9 cellular contexts compared by ENCODE assay signal in the genomic region with DNA sequence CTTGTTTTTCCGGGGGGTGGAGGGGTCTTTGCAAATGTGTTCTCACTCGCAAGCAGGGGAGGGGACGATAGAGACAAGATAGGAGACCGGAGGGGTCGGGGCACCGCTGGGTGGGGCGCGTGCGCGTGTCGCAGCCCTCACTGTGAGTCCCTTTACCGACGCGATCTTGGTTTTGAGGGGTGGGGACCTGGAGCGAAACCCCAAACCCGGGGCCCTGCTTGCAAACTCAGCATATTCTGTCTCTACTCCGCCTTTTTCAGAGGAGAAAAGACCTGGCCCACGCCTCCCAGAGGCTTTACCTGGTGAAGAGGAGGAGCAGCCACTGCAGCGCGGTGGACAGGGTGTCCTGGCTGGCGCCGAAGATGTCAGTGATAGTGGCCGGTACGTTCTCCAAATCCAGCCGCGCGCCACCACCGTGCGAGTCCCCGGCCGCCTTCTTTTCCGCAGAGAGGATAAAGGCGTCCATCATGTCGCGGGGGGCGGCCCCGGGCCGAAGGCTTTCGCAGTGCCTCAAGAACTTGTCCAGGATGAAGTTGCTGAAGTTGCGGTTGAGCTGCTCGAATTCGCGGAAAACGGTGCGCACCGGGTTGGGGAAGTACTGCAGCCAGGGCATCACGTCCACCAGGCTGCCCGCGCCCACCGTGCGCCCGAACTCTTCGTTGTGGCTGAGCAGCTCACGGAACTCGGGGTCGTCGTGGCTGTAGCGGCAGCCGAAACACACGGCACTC. TPM values are rescaled to one million over a fixed set of nuclear protein-coding genes. Genes with fewer than 3 reads are reported as not detected.
A peak's percentile ranks its signal among the peaks of the same experiment; 100 is the strongest.
DNase-seq lines count a peak whose midpoint lies in the region; ATAC-seq, FAIRE-seq and TF ChIP-seq lines count a peak whose summit lies in the region.
"Had no signal": no experiment of that assay in that cellular context is flagged by ENCODE, and none has a peak within 500 bp of the region (broad histone marks: within the 10 kb centered on the region; RNA-seq: fewer than 3 reads in every experiment).

No MANE protein-coding gene starts in this region.

- H3K4me2 ChIP-seq in HepG2 (ENCODE audit: low read depth, low read length), result no peak overlapping the region

- peak; percentile 73 for DNase-seq in NCI-H82 (lab: John Stamatoyannopoulos, UW)
- DNase-seq in NCI-H82 treated with DMSO at 0.1 percent for 48 hours (lab: John Stamatoyannopoulos, UW; ENCODE audit: unreplicated experiment), result no peak
- DNase-seq in MCF 10A (ENCODE audit: unreplicated experiment), result no peak
- no peak for DNase-seq in HepG2 (ENCODE audit: low spot score)
- no peak for DNase-seq in NCI-H146 treated with DMSO at 0.1 percent for 48 hours (lab: John Stamatoyannopoulos, UW; ENCODE audit: unreplicated experiment)
- no peak for DNase-seq in activated effector memory CD4-positive, alpha-beta T cell treated with Interleukin-2 at 50 U/mL for 16 hours

- no peak overlapping the region for H3K27ac Mint-ChIP-seq in MCF 10A (ENCODE audit: low read depth, unreplicated experiment)

- FAIRE-seq in HepG2 (lab: Jason Lieb, UNC), result no peak
- FAIRE-seq: A204.1 had no signal

- H3K36me3 Mint-ChIP-seq in MCF 10A (ENCODE audit: insufficient read depth, unreplicated experiment), result peaks cover 30% of the 10 kb centered on the region

- intact Hi-C loops in MCF 10A (cut with micrococcal nuclease) (no loop called here), HepG2 (cut with micrococcal nuclease; ENCODE audit: unreplicated experiment) (no loop called here)

- H3K27me3 Mint-ChIP-seq in MCF 10A (ENCODE audit: insufficient read depth, unreplicated experiment), result no peaks in the 10 kb centered on the region

- H3K36me3 ChIP-seq in HepG2 (replicated peaks in 1 of 2; ENCODE audit: control insufficient read depth in 1 of 2, insufficient read depth in 2 of 2, low read length in 2 of 2), result no peaks in the 10 kb centered on the region
- peaks cover 0 to 3% of the 10 kb centered on the region in 2 donors for H3K36me3 ChIP-seq in stomach smooth muscle (ENCODE audit: control insufficient read depth in 2 of 2, insufficient read depth in 2 of 2, low read length in 2 of 2)

- H3K9me3 ChIP-seq in HepG2 (ENCODE audit: low read length), result no peaks in the 10 kb centered on the region
- no peaks in the 10 kb centered on the region for H3K9me3 ChIP-seq in stomach smooth muscle (ENCODE audit: control insufficient read depth in 2 of 2, low read length in 2 of 2)

- H3K9ac ChIP-seq in HepG2 (ENCODE audit: insufficient read depth, low read depth, low read length) (no peak overlapping the region), stomach smooth muscle (ENCODE audit: low read length in 2 of 2) (no peak overlapping the region)

- no peak overlapping the region for H3K27ac ChIP-seq in HepG2 (ENCODE audit: extremely low read length, insufficient read depth, low read length)
- no peak overlapping the region for H3K27ac ChIP-seq in stomach smooth muscle (ENCODE audit: low read length)

- CTCF ChIA-PET in MCF 10A (lab: Yijun Ruan, JAX) (interaction anchor here (0.6 kb wide), 1 partner anchor 199 kb away, joined by 3 read pairs; no protein-coding TSS in a partner anchor), HepG2 (lab: Yijun Ruan, JAX; ENCODE audit: low intra/inter-chr PET ratio, low total read pairs) (no interaction called here)

- no peak for TF ChIP-seq POLR2A in HepG2 (IDR thresholded peaks at IDR 0.05; ENCODE audit: insufficient read depth in 1 of 2, low read depth in 2 of 2, low read length in 2 of 2)

- 93% methylated on average over 60 of the region's 60 CpGs for WGBS in HepG2 (ENCODE audit: low lambda C conversion rate)

- ATAC-seq in HepG2 (no peak), HG03097 (IDR thresholded peaks at IDR 0.05; ENCODE audit: low FRiP score, unreplicated experiment) (no peak)

- TF ChIP-seq CTCF in MCF 10A (IDR thresholded peaks at IDR 0.05; ENCODE audit: unreplicated experiment) (no peak), HepG2 (CRISPR knock-in tag; IDR thresholded peaks at IDR 0.05) (no peak)

- no peaks in the 10 kb centered on the region for H4K20me1 ChIP-seq in HepG2 (ENCODE audit: insufficient read depth, low read length)

- no peak for TF ChIP-seq RAD21 in HepG2 (CRISPR knock-in tag; IDR thresholded peaks at IDR 0.05)

- H3K4me1 ChIP-seq in HepG2 (ENCODE audit: insufficient read depth, low read length) (peaks cover 8% of the 10 kb centered on the region), stomach smooth muscle (ENCODE audit: control insufficient read depth, insufficient read depth, low read length) (peaks cover 30% of the 10 kb centered on the region)

- in situ Hi-C loops in HepG2 (cut with HindIII; ENCODE audit: extremely low pct_ligation_motif_present, low pct_unique_long_range_greater_than_20kb), result no loop called here

- H3K27me3 ChIP-seq in HepG2 (ENCODE audit: control insufficient read depth in 1 of 2, insufficient read depth in 2 of 2, low read length in 2 of 2) (peaks cover 0 to 8% of the 10 kb centered on the region in 2 experiments; a peak in 1 of 5 replicates), stomach smooth muscle (ENCODE audit: control insufficient read depth in 1 of 2, insufficient read depth in 2 of 2, low read length in 2 of 2) (peaks cover 2 to 21% of the 10 kb centered on the region in 2 donors)

- peaks cover 6% of the 10 kb centered on the region for H3K4me1 Mint-ChIP-seq in MCF 10A (ENCODE audit: insufficient read depth, unreplicated experiment)

- H3K4me3 ChIP-seq in HepG2 (replicated peaks in 1 of 3; ENCODE audit: insufficient read depth in 1 of 3, low read depth in 2 of 3, low read length in 3 of 3), result no peak overlapping the region
- H3K4me3 ChIP-seq in stomach smooth muscle (ENCODE audit: low read length in 2 of 2), result peak overlapping the region; percentile 31 to 78

- H3K79me2 ChIP-seq in HepG2 (ENCODE audit: insufficient read depth, low read length), result no peaks in the 10 kb centered on the region

- H3K9me3 Mint-ChIP-seq in MCF 10A (ENCODE audit: unreplicated experiment), result no peaks in the 10 kb centered on the region

- no TSS peak for BruUV-seq in MCF 10A (replicated peaks; lab: Mats Ljungman, UMichigan)
- BruUV-seq in HepG2 (replicated peaks; lab: Mats Ljungman, UMichigan), result no TSS peak

- POLR2A ChIA-PET in MCF 10A (lab: Yijun Ruan, JAX) (no interaction called here), HepG2 (lab: Yijun Ruan, JAX) (no interaction called here)

- TF ChIP-seq EP300 in HepG2 (IDR thresholded peaks at IDR 0.05; ENCODE audit: low read depth in 2 of 2, low read length in 2 of 2) (no peak), HepG2 (CRISPR knock-in tag; IDR thresholded peaks at IDR 0.05; ENCODE audit: borderline replicate concordance) (no peak)

- H3K4me3 Mint-ChIP-seq in MCF 10A (ENCODE audit: unreplicated experiment), result peak overlapping the region; percentile 35

- no peak overlapping the region for H2AFZ ChIP-seq in HepG2 (ENCODE audit: low read length)

TF ChIP-seq in HepG2, 621 proteins besides CTCF, POLR2A, EP300 and RAD21:
- TF ChIP-seq MYNN (CRISPR knock-in tag; IDR thresholded peaks at IDR 0.05; ENCODE audit: low read depth) (no peak), MAFK (conservative IDR thresholded peaks at IDR 0.05 in 1 of 2, IDR thresholded peaks at IDR 0.05 in 1 of 2; ENCODE audit: low read length in 2 of 2) (peak; percentile 42 to 54; a peak in 2 of 4 replicates), MAFF (IDR thresholded peaks at IDR 0.05; ENCODE audit: low read depth, low read length) (0 out of 2 replicates have a peak, but pooled peaks have one; percentile 20)
- TF ChIP-seq, protein P1, sequence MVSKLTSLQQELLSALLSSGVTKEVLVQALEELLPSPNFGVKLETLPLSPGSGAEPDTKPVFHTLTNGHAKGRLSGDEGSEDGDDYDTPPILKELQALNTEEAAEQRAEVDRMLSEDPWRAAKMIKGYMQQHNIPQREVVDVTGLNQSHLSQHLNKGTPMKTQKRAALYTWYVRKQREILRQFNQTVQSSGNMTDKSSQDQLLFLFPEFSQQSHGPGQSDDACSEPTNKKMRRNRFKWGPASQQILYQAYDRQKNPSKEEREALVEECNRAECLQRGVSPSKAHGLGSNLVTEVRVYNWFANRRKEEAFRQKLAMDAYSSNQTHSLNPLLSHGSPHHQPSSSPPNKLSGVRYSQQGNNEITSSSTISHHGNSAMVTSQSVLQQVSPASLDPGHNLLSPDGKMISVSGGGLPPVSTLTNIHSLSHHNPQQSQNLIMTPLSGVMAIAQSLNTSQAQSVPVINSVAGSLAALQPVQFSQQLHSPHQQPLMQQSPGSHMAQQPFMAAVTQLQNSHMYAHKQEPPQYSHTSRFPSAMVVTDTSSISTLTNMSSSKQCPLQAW (CRISPR knock-in tag; IDR thresholded peaks at IDR 0.05), result no peak

RNA-seq across cellular contexts. Expression of a gene that starts 1.7 kb away (rescaled TPM):
- total RNA-seq in MCF 10A (2022) (37.2 and 53.3 TPM in 2 replicates), HepG2 (2016; rRNA removed; fragmentation: Illumina TruSeq; extraction: Trizol) (not detected in 2 replicates)
- not detected in 2 replicates for total RNA-seq in HepG2 (2016; cell fraction: cytosol; rRNA removed; fragmentation: Illumina TruSeq; extraction: Trizol; ENCODE audit: low read depth)
- not detected in 2 replicates for total RNA-seq in HepG2 (2016; cell fraction: insoluble cytoplasmic fraction; rRNA removed; fragmentation: Illumina TruSeq; extraction: Trizol)
- not detected in 2 replicates for total RNA-seq in HepG2 (2016; cell fraction: membrane; rRNA removed; fragmentation: Illumina TruSeq; extraction: Trizol)
- 0.09 TPM in 1 of 2 replicates, not detected in the other for total RNA-seq in HepG2 (2016; cell fraction: nucleus; rRNA removed; fragmentation: Illumina TruSeq; extraction: Trizol)
- polyA plus RNA-seq in HepG2 (2011; rRNA removed), result not detected in 2 replicates
- not detected in 2 replicates for polyA plus RNA-seq in HepG2 (2011; cell fraction: cytosol; rRNA removed)
- not detected in 2 replicates for polyA plus RNA-seq in HepG2 (2011; cell fraction: nucleus; rRNA removed)
- not detected in 2 replicates for polyA plus RNA-seq in HepG2 (2012)
- polyA plus RNA-seq in HepG2 (2016; cell fraction: cytosol; fragmentation: Illumina TruSeq; extraction: Trizol; ENCODE audit: low read depth), result not detected in 2 replicates
- polyA plus RNA-seq in HepG2 (2016; cell fraction: insoluble cytoplasmic fraction; fragmentation: Illumina TruSeq; extraction: Trizol; ENCODE audit: low read depth), result not detected in 2 replicates
- not detected in 2 replicates for polyA plus RNA-seq in HepG2 (2016; cell fraction: membrane; fragmentation: Illumina TruSeq; extraction: Trizol; ENCODE audit: low read depth)
- polyA plus RNA-seq in HepG2 (2016; cell fraction: nucleus; fragmentation: Illumina TruSeq; extraction: Trizol; ENCODE audit: insufficient read depth, low read depth), result 0.11 TPM in 1 of 2 replicates, not detected in the other
- 7.5 TPM in 1 of 2 replicates, not detected in the other for polyA minus RNA-seq in HepG2 (2011; rRNA and poly(A)+ RNA removed; ENCODE audit: low replicate concordance)
- polyA minus RNA-seq in HepG2 (2011; cell fraction: cytosol; rRNA and poly(A)+ RNA removed), result not detected in 2 replicates
- polyA minus RNA-seq in HepG2 (2011; cell fraction: nucleus; rRNA and poly(A)+ RNA removed), result not detected in 2 replicates

Comparison
In these comparisons a context has a peak if more than half of its experiments do, and no peak if none do; other contexts are left out.
1. H3K4me3 ChIP-seq: peak in stomach smooth muscle (2 of 2); none in HepG2 (0 of 3).
2. RNA of a gene that starts 1.7 kb away (total RNA-seq): 37.2 to 53.3 TPM in MCF 10A; 0.09 TPM in HepG2; every median in the first group is over 10 times any median in the second.